ENCODE assay signal across 13 cellular contexts in genomic region chr20:10376271-10377075, GRCh38. TPM values are rescaled to one million over a fixed set of nuclear protein-coding genes. Genes with fewer than 3 reads are reported as not detected.
DNase-seq lines count a peak whose midpoint lies in the region; TF ChIP-seq lines count a peak whose summit lies in the region.
"Had no signal": no experiment of that assay in that cellular context is flagged by ENCODE, and none has a peak within 500 bp of the region (broad histone marks: within the 10 kb centered on the region; RNA-seq: fewer than 3 reads in every experiment).

No MANE protein-coding gene starts in this region.

- H3K4me1 ChIP-seq in HUES6 (ENCODE audit: control insufficient read depth, insufficient read depth, low read length) (peaks cover 6% of the 10 kb centered on the region), mammary epithelial cell (ENCODE audit: insufficient read depth, low read length) (no peaks in the 10 kb centered on the region), tibial nerve (no peaks in the 10 kb centered on the region)

- dilution Hi-C loops in mammary epithelial cell (cut with HindIII; ENCODE audit: low sequenced_read_pairs): no loop called here

- no peak overlapping the region for H2AFZ ChIP-seq in mammary epithelial cell (ENCODE audit: low read depth, low read length)

- H3K27me3 ChIP-seq in HUES6 (ENCODE audit: control insufficient read depth, insufficient read depth, low read length): no peaks in the 10 kb centered on the region
- peaks cover 3% of the 10 kb centered on the region for H3K27me3 ChIP-seq in mammary epithelial cell (ENCODE audit: insufficient read depth, low read length)
- no peaks in the 10 kb centered on the region for H3K27me3 ChIP-seq in tibial nerve

- H3K27ac ChIP-seq in HUES6 (ENCODE audit: low read depth, low read length) (peak overlapping the region; percentile 46; the same call in 1 of the 2 replicates), mammary epithelial cell (ENCODE audit: insufficient read depth, low read depth, low read length) (no peak overlapping the region), tibial nerve (no peak overlapping the region), RWPE1 (no peak overlapping the region)

- DNase-seq in AG08395 (ENCODE audit: low spot score): peak; percentile 56
- DNase-seq in mammary epithelial cell: peak; percentile 59
- DNase-seq in kidney tubule cell (ENCODE audit: low spot score): peak; percentile 85
- no peak for DNase-seq in RKO (ENCODE audit: low spot score)
- DNase-seq in tibial nerve (ENCODE audit: low spot score in 2 of 2): no peak
- no peak for DNase-seq in NCI-H1436 treated with DMSO at 0.1 percent for 48 hours (lab: John Stamatoyannopoulos, UW)
- no peak for DNase-seq in RWPE1 (ENCODE audit: low spot score)
- DNase-seq: activated naive CD4-positive, alpha-beta T cell treated with anti-CD3 and anti-CD28 coated beads, Interleukin-2, amount 10 ng/mL, durations not matched to agents 7 days and 5 days; central memory CD4-positive, alpha-beta T cell; DMS 273 treated with DMSO at 0.1 percent for 48 hours; NCI-H1436; NCI-H446 had no signal

- H3K36me3 ChIP-seq in HUES6 (ENCODE audit: control insufficient read depth, insufficient read depth, low read length) (no peaks in the 10 kb centered on the region), mammary epithelial cell (ENCODE audit: insufficient read depth, low read length) (no peaks in the 10 kb centered on the region), tibial nerve (no peaks in the 10 kb centered on the region)

- H3K9ac ChIP-seq in HUES6 (ENCODE audit: low read length) (no peak overlapping the region), mammary epithelial cell (ENCODE audit: insufficient read depth, low read length) (no peak overlapping the region)

- no TSS peak for BruUV-seq in mammary epithelial cell (replicated peaks; lab: Mats Ljungman, UMichigan)

- intact Hi-C loops in mammary epithelial cell (cut with micrococcal nuclease): no loop called here

- CTCF ChIA-PET in mammary epithelial cell (lab: Charles Lee; ENCODE audit: low non-redundant PET) (interaction anchor here (0.6 kb wide), 1 partner anchor 415 kb away, joined by 4 read pairs; no protein-coding TSS in a partner anchor), RWPE1 (lab: Yijun Ruan, JAX) (interaction anchor here (0.7 kb wide), 1 partner anchor 1159 kb away, joined by 3 read pairs; no protein-coding TSS in a partner anchor)

- no peak for TF ChIP-seq EP300 in tibial nerve (IDR thresholded peaks at IDR 0.05)

- H3K4me2 ChIP-seq in mammary epithelial cell (ENCODE audit: insufficient read depth, low read depth, low read length): no peak overlapping the region

- H3K9me3 ChIP-seq in HUES6 (ENCODE audit: control insufficient read depth, insufficient read depth, low read depth, low read length) (peaks cover 16% of the 10 kb centered on the region), mammary epithelial cell (replicated peaks; ENCODE audit: insufficient read depth, low read length) (no peaks in the 10 kb centered on the region), tibial nerve (no peaks in the 10 kb centered on the region)

- in situ Hi-C loops in mammary epithelial cell (cut with MboI; ENCODE audit: low sequenced_read_pairs in 2 of 2): no loop called here

- 96% methylated on average over 6 of the region's 6 CpGs for WGBS in mammary epithelial cell (ENCODE audit: low coverage, missing lambda C conversion rate)
- WGBS in tibial nerve, 2 donors: 79 to 81% methylated on average over 6 of the region's 6 CpGs

- H3K79me2 ChIP-seq in mammary epithelial cell (ENCODE audit: insufficient read depth, low read length): no peaks in the 10 kb centered on the region

- no peak for TF ChIP-seq CTCF in mammary epithelial cell (conservative IDR thresholded peaks at IDR 0.05 in 1 of 2, IDR thresholded peaks at IDR 0.05 in 1 of 2; ENCODE audit: extremely low read depth in 1 of 2, insufficient read depth in 1 of 2, low read depth in 1 of 2, low read length in 2 of 2)
- no peak for TF ChIP-seq CTCF in tibial nerve (IDR thresholded peaks at IDR 0.05)
- no peak for TF ChIP-seq CTCF in RWPE1 (conservative IDR thresholded peaks at IDR 0.05; ENCODE audit: low read depth)

- H3K4me3 ChIP-seq in HUES6 (ENCODE audit: low read depth, low read length) (no peak overlapping the region), mammary epithelial cell (replicated peaks in 1 of 3; ENCODE audit: insufficient read depth in 1 of 3, low read depth in 2 of 3, low read length in 3 of 3) (no peak overlapping the region), tibial nerve (no peak overlapping the region)

- POLR2A ChIA-PET in RWPE1 (lab: Yijun Ruan, JAX; ENCODE audit: low non-redundant PET): no interaction called here

- H4K20me1 ChIP-seq in mammary epithelial cell (ENCODE audit: insufficient read depth, low read length): no peaks in the 10 kb centered on the region

- no peak for TF ChIP-seq POLR2A in tibial nerve (IDR thresholded peaks at IDR 0.05)

RNA-seq across cellular contexts. Expression of gene MKKS, which starts 57.5 kb away (rescaled TPM):
- total RNA-seq in mammary epithelial cell (10 to 100 TPM; 14.0 to 23.4 TPM), tibial nerve (10 to 100 TPM; 12.9 to 16.6 (median 16.0) TPM)
- polyA plus RNA-seq in mammary epithelial cell: 12.5 TPM
- polyA minus RNA-seq in mammary epithelial cell: 6.5 TPM

RNA-seq across cellular contexts. Expression of gene SLX4IP, which starts 58.6 kb away (rescaled TPM):
- total RNA-seq in mammary epithelial cell (1 to 10 TPM; 6.8 to 10.0 TPM), tibial nerve (1 to 10 TPM; 3.3 to 5.7 (median 3.5) TPM)
- polyA plus RNA-seq in mammary epithelial cell: 1.9 TPM
- 6.3 TPM for polyA minus RNA-seq in mammary epithelial cell

Comparison
In these comparisons a context has a peak if more than half of its experiments do, and no peak if none do; other contexts are left out.
1. DNase-seq: peak in AG08395 (single experiment), mammary epithelial cell (single experiment) and kidney tubule cell (single experiment); none in RKO (single experiment), tibial nerve (0 of 2), NCI-H1436 treated with DMSO at 0.1 percent for 48 hours (single experiment) and RWPE1 (single experiment).